Comparison of ENCODE assay signal across 15 cellular contexts in genomic region chr20:53574819-53575218, GRCh38. TPM values are rescaled to one million over a fixed set of nuclear protein-coding genes. Genes with fewer than 3 reads are reported as not detected.
DNase-seq lines count a peak whose midpoint lies in the region; ATAC-seq and TF ChIP-seq lines count a peak whose summit lies in the region.
"Had no signal": no experiment of that assay in that cellular context is flagged by ENCODE, and none has a peak within 500 bp of the region (broad histone marks: within the 10 kb centered on the region; RNA-seq: fewer than 3 reads in every experiment).

No MANE protein-coding gene starts in this region.

- no peak overlapping the region for H3K27ac ChIP-seq in brain microvascular endothelial cell
- H3K27ac ChIP-seq: pancreas, PC-9 had no signal

- no peak overlapping the region for H3K4me3 ChIP-seq in brain microvascular endothelial cell (ENCODE audit: low read depth, low read length)
- H3K4me3 ChIP-seq: heart right ventricle, pancreas, PC-9 had no signal

- no peak for ATAC-seq in stimulated activated naive CD8-positive, alpha-beta T cell treated with anti-CD3 and anti-CD28 coated beads, Interleukin-15, Interleukin-2, amounts not matched to agents 100 U/mL and 50 U/mL, for 24 hours
- ATAC-seq in GM18519 (IDR thresholded peaks at IDR 0.05; ENCODE audit: low FRiP score, unreplicated experiment): no peak
- ATAC-seq: heart right ventricle, pancreas had no signal

- peak overlapping the region; percentile 93 for H3K27ac Mint-ChIP-seq in stimulated activated naive CD8-positive, alpha-beta T cell treated with anti-CD3 and anti-CD28 coated beads, Interleukin-15, Interleukin-2, amounts not matched to agents 100 ng/mL and 50 ng/mL, for 24 hours
- H3K27ac Mint-ChIP-seq in activated CD4-positive, alpha-beta memory T cell treated with anti-CD3 and anti-CD28 coated beads for 36 hours: peak overlapping the region; percentile 58
- peak overlapping the region in 4 of 6 donors; percentile 16 to 69 (median 40) for H3K27ac Mint-ChIP-seq in immature natural killer cell
- H3K27ac Mint-ChIP-seq in type B pancreatic cell: peak overlapping the region; percentile 53
- H3K27ac Mint-ChIP-seq: mesothelial cell of epicardium had no signal

- H3K4me1 Mint-ChIP-seq in stimulated activated naive CD8-positive, alpha-beta T cell treated with anti-CD3 and anti-CD28 coated beads, Interleukin-15, Interleukin-2, amounts not matched to agents 100 ng/mL and 50 ng/mL, for 24 hours (ENCODE audit: low read depth): peaks cover 92% of the 10 kb centered on the region
- H3K4me1 Mint-ChIP-seq in activated CD4-positive, alpha-beta memory T cell treated with anti-CD3 and anti-CD28 coated beads for 36 hours (ENCODE audit: low read depth): peaks cover 84% of the 10 kb centered on the region
- H3K4me1 Mint-ChIP-seq in immature natural killer cell (peaks cover 41 to 88% of the 10 kb centered on the region in 2 donors), type B pancreatic cell (ENCODE audit: unreplicated experiment) (peaks cover 14% of the 10 kb centered on the region)

- no peak for DNase-seq in stimulated activated naive CD8-positive, alpha-beta T cell treated with anti-CD3 and anti-CD28 coated beads, Interleukin-15, Interleukin-2, amounts not matched to agents 100 U/mL and 50 U/mL, for 24 hours
- no peak for DNase-seq in activated CD4-positive, alpha-beta memory T cell treated with anti-CD3 and anti-CD28 coated beads for 36 hours
- DNase-seq in immature natural killer cell (no peak), type B pancreatic cell (ENCODE audit: extremely low spot score, unreplicated experiment) (no peak), NCI-H1436 (lab: John Stamatoyannopoulos, UW) (no peak), brain microvascular endothelial cell (no peak)
- DNase-seq: heart right ventricle; NCI-H2081; NCI-H69; PC-9; stimulated activated CD4-positive, alpha-beta T cell treated with anti-CD3 and anti-CD28 coated beads, Interleukin-2, amount 100 ng/mL, for 24 hours had no signal

- intact Hi-C loops in activated CD4-positive, alpha-beta memory T cell treated with anti-CD3 and anti-CD28 coated beads for 36 hours (cut with micrococcal nuclease): loop anchor here (5.0 kb wide), 1 partner anchor 487 kb away; no protein-coding TSS in a partner anchor

- H3K36me3 ChIP-seq in brain microvascular endothelial cell (replicated peaks): peaks cover 54% of the 10 kb centered on the region

- H3K4me3 Mint-ChIP-seq in stimulated activated naive CD8-positive, alpha-beta T cell treated with anti-CD3 and anti-CD28 coated beads, Interleukin-15, Interleukin-2, amounts not matched to agents 100 ng/mL and 50 ng/mL, for 24 hours: no peak overlapping the region
- no peak overlapping the region for H3K4me3 Mint-ChIP-seq in activated CD4-positive, alpha-beta memory T cell treated with anti-CD3 and anti-CD28 coated beads for 36 hours
- H3K4me3 Mint-ChIP-seq in immature natural killer cell (no peak overlapping the region), type B pancreatic cell (no peak overlapping the region)
- H3K4me3 Mint-ChIP-seq: mesothelial cell of epicardium had no signal

- H3K27me3 Mint-ChIP-seq in stimulated activated naive CD8-positive, alpha-beta T cell treated with anti-CD3 and anti-CD28 coated beads, Interleukin-15, Interleukin-2, amounts not matched to agents 100 ng/mL and 50 ng/mL, for 24 hours: no peaks in the 10 kb centered on the region
- H3K27me3 Mint-ChIP-seq in activated CD4-positive, alpha-beta memory T cell treated with anti-CD3 and anti-CD28 coated beads for 36 hours: no peaks in the 10 kb centered on the region
- H3K27me3 Mint-ChIP-seq in immature natural killer cell (ENCODE audit: low read depth in 3 of 3) (peaks cover 0 to 2% (median 0%) of the 10 kb centered on the region in 3 donors), type B pancreatic cell (no peaks in the 10 kb centered on the region)

- TF ChIP-seq CTCF in type B pancreatic cell (conservative IDR thresholded peaks at IDR 0.05): no peak
- no peak for TF ChIP-seq CTCF in brain microvascular endothelial cell (IDR thresholded peaks at IDR 0.05; ENCODE audit: low read depth, low read length, missing control alignments)

- POLR2A ChIA-PET in activated CD4-positive, alpha-beta memory T cell treated with anti-CD3 and anti-CD28 coated beads for 36 hours (lab: Charles Lee): interaction anchor here (1.0 kb wide), 1 partner anchor 384 kb away, joined by 4 read pairs; no protein-coding TSS in a partner anchor

- no peaks in the 10 kb centered on the region for H3K27me3 ChIP-seq in brain microvascular endothelial cell (replicated peaks)
- H3K27me3 ChIP-seq: heart right ventricle, pancreas had no signal

- CTCF ChIA-PET in activated CD4-positive, alpha-beta memory T cell treated with anti-CD3 and anti-CD28 coated beads for 36 hours (lab: Charles Lee): interaction anchor here (8.7 kb wide), 1 partner anchor 341 kb away, joined by 81 read pairs; no protein-coding TSS in a partner anchor

- H3K9me3 Mint-ChIP-seq in stimulated activated naive CD8-positive, alpha-beta T cell treated with anti-CD3 and anti-CD28 coated beads, Interleukin-15, Interleukin-2, amounts not matched to agents 100 ng/mL and 50 ng/mL, for 24 hours: no peaks in the 10 kb centered on the region
- no peaks in the 10 kb centered on the region for H3K9me3 Mint-ChIP-seq in activated CD4-positive, alpha-beta memory T cell treated with anti-CD3 and anti-CD28 coated beads for 36 hours
- H3K9me3 Mint-ChIP-seq in immature natural killer cell (no peaks in the 10 kb centered on the region), type B pancreatic cell (no peaks in the 10 kb centered on the region)
- H3K9me3 Mint-ChIP-seq: mesothelial cell of epicardium had no signal

- peaks cover 91% of the 10 kb centered on the region for H3K36me3 Mint-ChIP-seq in stimulated activated naive CD8-positive, alpha-beta T cell treated with anti-CD3 and anti-CD28 coated beads, Interleukin-15, Interleukin-2, amounts not matched to agents 100 ng/mL and 50 ng/mL, for 24 hours (ENCODE audit: low read depth)
- H3K36me3 Mint-ChIP-seq in activated CD4-positive, alpha-beta memory T cell treated with anti-CD3 and anti-CD28 coated beads for 36 hours: peaks cover 83% of the 10 kb centered on the region
- H3K36me3 Mint-ChIP-seq in immature natural killer cell (peaks cover 16 to 58% (median 42%) of the 10 kb centered on the region in 3 donors), type B pancreatic cell (peaks cover 56% of the 10 kb centered on the region)

- in situ Hi-C loops in brain microvascular endothelial cell (cut with HindIII; ENCODE audit: low pct_ligation_motif_present, low sequenced_read_pairs): loop anchor here (25.0 kb wide), 1 partner anchor 312 kb away; no protein-coding TSS in a partner anchor

RNA-seq across cellular contexts. Expression of gene ZNF217, which starts 18.8 kb away (rescaled TPM):
- 10 to 100 TPM; 56.3 to 57.5 TPM for total RNA-seq in activated CD4-positive, alpha-beta memory T cell treated with anti-CD3 and anti-CD28 coated beads for 36 hours
- 10 to 100 TPM in 2 of 3 donors, 1 to 10 TPM in 1; 10.0 to 33.5 (median 16.2) TPM for polyA plus RNA-seq in immature natural killer cell
- total RNA-seq in type B pancreatic cell (ENCODE audit: low replicate concordance): 32.8 and 78.1 TPM in 2 replicates

Comparison
In these comparisons a context has a peak if more than half of its experiments do, and no peak if none do; other contexts are left out.
1. H3K27ac Mint-ChIP-seq: peak in every context shown above with its lines; median percentile 93 in stimulated activated naive CD8-positive, alpha-beta T cell treated with anti-CD3 and anti-CD28 coated beads, Interleukin-15, Interleukin-2, amounts not matched to agents 100 ng/mL and 50 ng/mL, for 24 hours; 58 in activated CD4-positive, alpha-beta memory T cell treated with anti-CD3 and anti-CD28 coated beads for 36 hours; 53 in type B pancreatic cell; 40 in immature natural killer cell.